In the genomic region with DNA sequence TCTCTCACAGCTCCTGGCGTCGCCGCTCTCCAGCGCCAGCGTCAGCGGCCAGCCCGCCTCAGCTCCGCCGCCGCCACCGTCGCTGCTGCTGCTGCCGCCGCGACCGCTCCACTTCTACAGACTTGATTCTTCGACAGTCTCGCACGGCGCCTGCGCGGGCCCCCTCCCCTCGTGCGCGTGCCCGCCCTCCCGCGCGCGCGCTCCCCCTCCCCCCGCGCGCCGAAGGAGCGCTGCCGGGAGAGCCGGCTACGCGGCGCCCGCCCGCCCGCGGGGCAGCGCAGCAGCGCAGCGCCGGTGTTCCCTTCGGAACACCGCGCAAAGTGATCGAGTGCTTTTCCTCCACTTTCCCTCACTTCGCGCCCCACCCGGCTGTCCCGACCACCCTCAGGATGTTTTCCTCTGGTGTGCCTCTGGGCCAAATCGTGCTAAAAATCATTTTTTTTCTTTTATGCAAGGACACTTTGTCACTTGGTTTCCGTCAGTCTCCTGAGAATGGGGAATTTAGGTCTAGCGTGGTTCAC, we compare ENCODE assay signal across 8 cellular contexts. TPM values are rescaled to one million over a fixed set of nuclear protein-coding genes. Genes with fewer than 3 reads are reported as not detected.
DNase-seq lines count a peak whose midpoint lies in the region; ATAC-seq, FAIRE-seq and TF ChIP-seq lines count a peak whose summit lies in the region.

A gene (minus strand): TSS at position 118 of the 521 bp plus-strand sequence. CDS start 684 bp downstream, outside the sequence.

- TF ChIP-seq CTCF in GM12875 (IDR thresholded peaks at IDR 0.05; ENCODE audit: borderline replicate concordance, insufficient read depth, low read depth, low read length) (no peak), HepG2 (CRISPR knock-in tag; IDR thresholded peaks at IDR 0.05) (no peak)

- peak; percentile 56 for TF ChIP-seq RAD21 in HepG2 (CRISPR knock-in tag; IDR thresholded peaks at IDR 0.05)

- no peaks in the 10 kb centered on the region; a peak in 2 of 5 replicates for H3K27me3 ChIP-seq in HepG2 (ENCODE audit: control insufficient read depth in 1 of 2, insufficient read depth in 2 of 2, low read length in 2 of 2)

- no peaks in the 10 kb centered on the region for H3K9me3 ChIP-seq in HepG2 (ENCODE audit: low read length)

- H3K4me3 ChIP-seq in GM12875 (ENCODE audit: low read depth, low read length) (peak within 1 kb of the TSS; percentile 88), HepG2 (replicated peaks in 1 of 3; ENCODE audit: insufficient read depth in 1 of 3, low read depth in 2 of 3, low read length in 3 of 3) (peak within 1 kb of the TSS; percentile 87 to 91 (median 89))

- H4K20me1 ChIP-seq in HepG2 (ENCODE audit: insufficient read depth, low read length), result peaks cover 5% of the 10 kb centered on the region; the same call in 1 of the 2 replicates

- peak in 1 of 2 experiments; percentile 27; a peak in 2 of 4 replicates for TF ChIP-seq POLR2A in HepG2 (IDR thresholded peaks at IDR 0.05; ENCODE audit: insufficient read depth in 1 of 2, low read depth in 2 of 2, low read length in 2 of 2)

- intact Hi-C loops in HepG2 (cut with micrococcal nuclease; ENCODE audit: unreplicated experiment), result loop anchor here (5.0 kb wide), 1 partner anchor 72 kb away; no protein-coding TSS in a partner anchor

- CTCF ChIA-PET in HepG2 (lab: Yijun Ruan, JAX; ENCODE audit: low intra/inter-chr PET ratio, low total read pairs), result no interaction called here

- POLR2A ChIA-PET in HepG2 (lab: Yijun Ruan, JAX), result interaction anchor here (0.6 to 9.7 kb wide), 31 partner anchors 11 to 519 kb away, joined by 3 to 1137 read pairs (median 27); no protein-coding TSS in a partner anchor

- ATAC-seq in HG03108 (IDR thresholded peaks at IDR 0.05; ENCODE audit: unreplicated experiment), result peak; percentile 18
- ATAC-seq in HepG2, result peak; percentile 3; the same call in 1 of the 3 replicates
- ATAC-seq in GM18502 (IDR thresholded peaks at IDR 0.05; ENCODE audit: poor library complexity, unreplicated experiment), result no peak

- in situ Hi-C loops in HepG2 (cut with HindIII; ENCODE audit: extremely low pct_ligation_motif_present, low pct_unique_long_range_greater_than_20kb), result loop anchor here (5.0 kb wide), 4 partner anchors 107 to 462 kb away; no protein-coding TSS in a partner anchor

- FAIRE-seq in HepG2 (lab: Jason Lieb, UNC), result no peak

- H3K4me2 ChIP-seq in HepG2 (ENCODE audit: low read depth, low read length), result peak within 1 kb of the TSS; percentile 99

- peak within 1 kb of the TSS; percentile 98 for H3K9ac ChIP-seq in HepG2 (ENCODE audit: insufficient read depth, low read depth, low read length)

- no TSS peak for BruUV-seq in HepG2 (replicated peaks; lab: Mats Ljungman, UMichigan)

- peaks cover 42% of the 10 kb centered on the region for H3K4me1 ChIP-seq in HepG2 (ENCODE audit: insufficient read depth, low read length)

- H3K27ac ChIP-seq in HepG2 (ENCODE audit: extremely low read length, insufficient read depth, low read length), result peak within 1 kb of the TSS; percentile 100

- peaks cover 38% of the 10 kb centered on the region for H3K79me2 ChIP-seq in HepG2 (ENCODE audit: insufficient read depth, low read length)

- WGBS in HepG2 (ENCODE audit: low lambda C conversion rate), result under 1% methylated on average over 35 of the region's 60 CpGs

- H3K36me3 ChIP-seq in HepG2 (replicated peaks in 1 of 2; ENCODE audit: control insufficient read depth in 1 of 2, insufficient read depth in 2 of 2, low read length in 2 of 2), result peaks cover 5 to 13% of the 10 kb centered on the region in 2 experiments

- 0 out of 4 replicates have a peak, but pooled peaks of 1 of the 2 experiments have one; percentile 14 for TF ChIP-seq EP300 in HepG2 (IDR thresholded peaks at IDR 0.05; ENCODE audit: low read depth in 2 of 2, low read length in 2 of 2)
- no peak for TF ChIP-seq EP300 in HepG2 (CRISPR knock-in tag; IDR thresholded peaks at IDR 0.05; ENCODE audit: borderline replicate concordance)

- H2AFZ ChIP-seq in HepG2 (ENCODE audit: low read length), result no peak within 1 kb of the TSS

- DNase-seq in NCI-H69 (lab: John Stamatoyannopoulos, UW) (peak; percentile 97), dermis blood vessel endothelial cell (peak; percentile 90), HepG2 (ENCODE audit: low spot score) (peak; percentile 68)
- peak; percentile 77 for DNase-seq in activated CD4-positive, alpha-beta T cell treated with anti-CD3 and anti-CD28 coated beads, Interleukin-2, amount 50 U/mL, for 1 hour
- DNase-seq in stimulated activated CD4-positive, alpha-beta T cell treated with anti-CD3 and anti-CD28 coated beads, Interleukin-2, amount 100 ng/mL, for 48 hours, result peak; percentile 71 to 78

TF ChIP-seq in HepG2, 621 proteins besides CTCF, POLR2A, EP300 and RAD21 (continues in another document):
- TF ChIP-seq GATAD2A (CRISPR knock-in tag; IDR thresholded peaks at IDR 0.05) (0 out of 2 replicates have a peak, but pooled peaks have one; percentile 3), TSC22D2 (CRISPR knock-in tag; IDR thresholded peaks at IDR 0.05; ENCODE audit: borderline replicate concordance) (0 out of 2 replicates have a peak, but pooled peaks have one; percentile 14), STAG1 (CRISPR knock-in tag; IDR thresholded peaks at IDR 0.05) (peak; percentile 34), ZNF841 (CRISPR knock-in tag; IDR thresholded peaks at IDR 0.05; ENCODE audit: borderline replicate concordance) (0 out of 2 replicates have a peak, but pooled peaks have one; percentile 16)
- TF ChIP-seq, protein P1, sequence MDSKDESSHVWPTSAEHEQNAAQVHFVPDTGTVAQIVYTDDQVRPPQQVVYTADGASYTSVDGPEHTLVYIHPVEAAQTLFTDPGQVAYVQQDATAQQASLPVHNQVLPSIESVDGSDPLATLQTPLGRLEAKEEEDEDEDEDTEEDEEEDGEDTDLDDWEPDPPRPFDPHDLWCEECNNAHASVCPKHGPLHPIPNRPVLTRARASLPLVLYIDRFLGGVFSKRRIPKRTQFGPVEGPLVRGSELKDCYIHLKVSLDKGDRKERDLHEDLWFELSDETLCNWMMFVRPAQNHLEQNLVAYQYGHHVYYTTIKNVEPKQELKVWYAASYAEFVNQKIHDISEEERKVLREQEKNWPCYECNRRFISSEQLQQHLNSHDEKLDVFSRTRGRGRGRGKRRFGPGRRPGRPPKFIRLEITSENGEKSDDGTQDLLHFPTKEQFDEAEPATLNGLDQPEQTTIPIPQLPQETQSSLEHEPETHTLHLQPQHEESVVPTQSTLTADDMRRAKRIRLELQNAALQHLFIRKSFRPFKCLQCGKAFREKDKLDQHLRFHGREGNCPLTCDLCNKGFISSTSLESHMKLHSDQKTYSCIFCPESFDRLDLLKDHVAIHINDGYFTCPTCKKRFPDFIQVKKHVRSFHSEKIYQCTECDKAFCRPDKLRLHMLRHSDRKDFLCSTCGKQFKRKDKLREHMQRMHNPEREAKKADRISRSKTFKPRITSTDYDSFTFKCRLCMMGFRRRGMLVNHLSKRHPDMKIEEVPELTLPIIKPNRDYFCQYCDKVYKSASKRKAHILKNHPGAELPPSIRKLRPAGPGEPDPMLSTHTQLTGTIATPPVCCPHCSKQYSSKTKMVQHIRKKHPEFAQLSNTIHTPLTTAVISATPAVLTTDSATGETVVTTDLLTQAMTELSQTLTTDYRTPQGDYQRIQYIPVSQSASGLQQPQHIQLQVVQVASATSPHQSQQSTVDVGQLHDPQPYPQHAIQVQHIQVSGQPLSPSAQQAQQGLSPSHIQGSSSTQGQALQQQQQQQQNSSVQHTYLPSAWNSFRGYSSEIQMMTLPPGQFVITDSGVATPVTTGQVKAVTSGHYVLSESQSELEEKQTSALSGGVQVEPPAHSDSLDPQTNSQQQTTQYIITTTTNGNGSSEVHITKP (CRISPR knock-in tag; IDR thresholded peaks at IDR 0.05; ENCODE audit: low read depth), result 0 out of 2 replicates have a peak, but pooled peaks have one; percentile 13

RNA-seq across cellular contexts. Expression of the gene that starts here (rescaled TPM):
- 104 and 115 TPM in 2 replicates for total RNA-seq in dermis blood vessel endothelial cell
- total RNA-seq in HepG2 (2016; rRNA removed; fragmentation: Illumina TruSeq; extraction: Trizol), result 127 and 147 TPM in 2 replicates
- total RNA-seq in HepG2 (2016; cell fraction: cytosol; rRNA removed; fragmentation: Illumina TruSeq; extraction: Trizol; ENCODE audit: low read depth), result 25.1 and 26.8 TPM in 2 replicates
- total RNA-seq in HepG2 (2016; cell fraction: insoluble cytoplasmic fraction; rRNA removed; fragmentation: Illumina TruSeq; extraction: Trizol), result 104 and 154 TPM in 2 replicates
- 85.2 and 85.5 TPM in 2 replicates for total RNA-seq in HepG2 (2016; cell fraction: membrane; rRNA removed; fragmentation: Illumina TruSeq; extraction: Trizol)
- 132 and 141 TPM in 2 replicates for total RNA-seq in HepG2 (2016; cell fraction: nucleus; rRNA removed; fragmentation: Illumina TruSeq; extraction: Trizol)
- polyA plus RNA-seq in HepG2 (2011; rRNA removed), result 140 and 180 TPM in 2 replicates
- polyA plus RNA-seq in HepG2 (2011; cell fraction: cytosol; rRNA removed), result 82.1 and 111 TPM in 2 replicates
- polyA plus RNA-seq in HepG2 (2011; cell fraction: nucleus; rRNA removed), result 491 and 557 TPM in 2 replicates
- polyA plus RNA-seq in HepG2 (2012), result 136 and 153 TPM in 2 replicates
- 22.4 and 23.1 TPM in 2 replicates for polyA plus RNA-seq in HepG2 (2016; cell fraction: cytosol; fragmentation: Illumina TruSeq; extraction: Trizol; ENCODE audit: low read depth)
- 127 and 168 TPM in 2 replicates for polyA plus RNA-seq in HepG2 (2016; cell fraction: insoluble cytoplasmic fraction; fragmentation: Illumina TruSeq; extraction: Trizol; ENCODE audit: low read depth)
- polyA plus RNA-seq in HepG2 (2016; cell fraction: membrane; fragmentation: Illumina TruSeq; extraction: Trizol; ENCODE audit: low read depth), result 58.5 and 65.6 TPM in 2 replicates
- 293 and 322 TPM in 2 replicates for polyA plus RNA-seq in HepG2 (2016; cell fraction: nucleus; fragmentation: Illumina TruSeq; extraction: Trizol; ENCODE audit: insufficient read depth, low read depth)
- 43.4 and 196 TPM in 2 replicates for polyA minus RNA-seq in HepG2 (2011; rRNA and poly(A)+ RNA removed; ENCODE audit: low replicate concordance)
- polyA minus RNA-seq in HepG2 (2011; cell fraction: cytosol; rRNA and poly(A)+ RNA removed), result 155 and 170 TPM in 2 replicates
- 115 and 118 TPM in 2 replicates for polyA minus RNA-seq in HepG2 (2011; cell fraction: nucleus; rRNA and poly(A)+ RNA removed)
